Comparison of ENCODE assay signal across 8 cellular contexts in the genomic region with DNA sequence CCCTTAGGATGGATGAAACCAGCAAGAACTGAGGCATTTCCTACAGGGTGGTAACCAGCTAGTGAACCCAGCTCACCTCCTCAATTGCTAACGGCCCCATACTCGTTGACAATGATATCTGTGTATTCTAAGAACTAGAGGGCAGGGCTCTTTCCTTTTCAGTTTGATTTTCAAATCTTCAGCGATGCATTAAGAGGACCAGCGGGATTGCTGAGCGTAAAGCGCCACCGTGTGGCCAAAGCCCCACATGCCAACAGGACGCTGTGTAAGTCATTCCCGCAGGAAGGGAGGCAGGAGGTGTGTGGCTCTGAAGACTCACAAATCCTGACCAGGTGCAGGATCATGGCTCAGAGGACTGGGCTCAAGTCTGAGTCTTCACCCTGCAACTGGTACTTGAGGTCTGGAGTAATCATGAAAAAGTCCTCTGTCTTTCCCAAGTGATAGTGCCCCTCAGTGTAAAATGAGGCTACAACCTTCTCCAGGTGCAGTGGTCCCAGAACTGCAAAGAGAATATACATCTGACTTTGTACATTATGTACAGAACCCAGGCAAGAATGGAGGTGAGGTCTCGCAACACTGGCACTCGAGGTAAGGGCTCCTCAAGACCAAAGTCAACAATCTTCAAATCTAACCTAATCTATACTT.
DNase-seq lines count a peak whose midpoint lies in the region; ATAC-seq and TF ChIP-seq lines count a peak whose summit lies in the region.

No MANE protein-coding gene starts in this region.

- peak; percentile 55 for ATAC-seq in GM19328 (IDR thresholded peaks at IDR 0.05; ENCODE audit: unreplicated experiment)
- ATAC-seq in HG03520 (IDR thresholded peaks at IDR 0.05; ENCODE audit: unreplicated experiment), result peak; percentile 74

- no peak overlapping the region for H3K27ac ChIP-seq in C4-2B

- DNase-seq in NCI-H748 (lab: John Stamatoyannopoulos, UW; ENCODE audit: unreplicated experiment), result peak; percentile 92
- DNase-seq in activated CD4-positive, alpha-beta T cell treated with anti-CD3 and anti-CD28 coated beads, Interleukin-2, amount 50 U/mL, for 48 hours, result peak; percentile 82 to 86
- DNase-seq in effector CD4-positive, alpha-beta T cell, result peak; percentile 67
- DNase-seq in medulla oblongata (ENCODE audit: extremely low spot score), result peak; percentile 85
- peak; percentile 61 for DNase-seq in stimulated activated CD8-positive, alpha-beta memory T cell treated with anti-CD3 and anti-CD28 coated beads, Interleukin-15, amount 100 ng/mL, for 24 hours (ENCODE audit: low read depth)

- peak; percentile 91 for TF ChIP-seq CTCF in C4-2B (conservative IDR thresholded peaks at IDR 0.05)
